ENCODE assay signal across 1 cellular context in the genomic region with DNA sequence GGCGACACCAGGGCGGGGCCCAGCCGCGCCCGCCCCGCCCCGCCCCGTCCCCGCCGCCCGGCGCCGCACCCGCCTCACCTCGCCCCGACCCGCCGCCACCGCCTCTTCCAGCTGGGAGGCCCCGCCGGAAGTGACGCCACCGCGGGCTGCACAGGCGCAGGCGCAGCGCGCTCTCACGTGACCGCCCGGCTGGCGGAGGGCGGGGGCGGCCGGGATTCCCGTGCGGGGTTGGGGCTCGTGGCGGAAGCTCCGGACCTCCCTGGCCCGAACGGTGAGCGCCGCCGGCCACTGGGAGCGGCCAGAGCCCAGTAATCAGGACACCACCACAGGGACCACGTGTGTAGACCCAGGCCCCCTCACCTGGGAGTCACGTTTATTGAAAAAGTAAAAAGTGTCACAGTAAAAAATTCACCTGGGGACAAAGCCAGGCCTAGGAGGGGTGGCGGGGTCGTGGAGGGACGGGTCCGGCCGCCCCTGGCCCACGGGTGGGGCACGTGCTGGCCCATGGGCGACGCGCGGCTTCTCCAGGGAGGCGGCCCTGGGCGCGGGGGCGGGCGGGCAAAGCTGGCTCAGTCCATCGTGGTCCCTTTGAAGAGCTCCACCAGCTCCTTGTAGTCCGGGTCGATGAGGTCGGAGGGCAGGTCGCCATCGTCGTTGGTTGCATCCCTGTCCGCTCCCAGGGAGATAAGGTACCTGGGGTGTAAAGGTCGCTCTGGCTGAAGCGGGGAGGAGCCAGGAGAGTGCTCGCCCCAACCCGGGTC.
TF ChIP-seq lines count a peak whose summit lies in the region.

A gene with protein sequence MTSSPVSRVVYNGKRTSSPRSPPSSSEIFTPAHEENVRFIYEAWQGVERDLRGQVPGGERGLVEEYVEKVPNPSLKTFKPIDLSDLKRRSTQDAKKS (minus strand): TSS at position 132 of the 761 bp plus-strand sequence. CDS start 8,785 bp downstream, outside the sequence.

TF ChIP-seq in K562, 482 proteins besides CTCF, POLR2A, EP300 and RAD21 (continued from another document and continues in another):
- TF ChIP-seq, protein P1, sequence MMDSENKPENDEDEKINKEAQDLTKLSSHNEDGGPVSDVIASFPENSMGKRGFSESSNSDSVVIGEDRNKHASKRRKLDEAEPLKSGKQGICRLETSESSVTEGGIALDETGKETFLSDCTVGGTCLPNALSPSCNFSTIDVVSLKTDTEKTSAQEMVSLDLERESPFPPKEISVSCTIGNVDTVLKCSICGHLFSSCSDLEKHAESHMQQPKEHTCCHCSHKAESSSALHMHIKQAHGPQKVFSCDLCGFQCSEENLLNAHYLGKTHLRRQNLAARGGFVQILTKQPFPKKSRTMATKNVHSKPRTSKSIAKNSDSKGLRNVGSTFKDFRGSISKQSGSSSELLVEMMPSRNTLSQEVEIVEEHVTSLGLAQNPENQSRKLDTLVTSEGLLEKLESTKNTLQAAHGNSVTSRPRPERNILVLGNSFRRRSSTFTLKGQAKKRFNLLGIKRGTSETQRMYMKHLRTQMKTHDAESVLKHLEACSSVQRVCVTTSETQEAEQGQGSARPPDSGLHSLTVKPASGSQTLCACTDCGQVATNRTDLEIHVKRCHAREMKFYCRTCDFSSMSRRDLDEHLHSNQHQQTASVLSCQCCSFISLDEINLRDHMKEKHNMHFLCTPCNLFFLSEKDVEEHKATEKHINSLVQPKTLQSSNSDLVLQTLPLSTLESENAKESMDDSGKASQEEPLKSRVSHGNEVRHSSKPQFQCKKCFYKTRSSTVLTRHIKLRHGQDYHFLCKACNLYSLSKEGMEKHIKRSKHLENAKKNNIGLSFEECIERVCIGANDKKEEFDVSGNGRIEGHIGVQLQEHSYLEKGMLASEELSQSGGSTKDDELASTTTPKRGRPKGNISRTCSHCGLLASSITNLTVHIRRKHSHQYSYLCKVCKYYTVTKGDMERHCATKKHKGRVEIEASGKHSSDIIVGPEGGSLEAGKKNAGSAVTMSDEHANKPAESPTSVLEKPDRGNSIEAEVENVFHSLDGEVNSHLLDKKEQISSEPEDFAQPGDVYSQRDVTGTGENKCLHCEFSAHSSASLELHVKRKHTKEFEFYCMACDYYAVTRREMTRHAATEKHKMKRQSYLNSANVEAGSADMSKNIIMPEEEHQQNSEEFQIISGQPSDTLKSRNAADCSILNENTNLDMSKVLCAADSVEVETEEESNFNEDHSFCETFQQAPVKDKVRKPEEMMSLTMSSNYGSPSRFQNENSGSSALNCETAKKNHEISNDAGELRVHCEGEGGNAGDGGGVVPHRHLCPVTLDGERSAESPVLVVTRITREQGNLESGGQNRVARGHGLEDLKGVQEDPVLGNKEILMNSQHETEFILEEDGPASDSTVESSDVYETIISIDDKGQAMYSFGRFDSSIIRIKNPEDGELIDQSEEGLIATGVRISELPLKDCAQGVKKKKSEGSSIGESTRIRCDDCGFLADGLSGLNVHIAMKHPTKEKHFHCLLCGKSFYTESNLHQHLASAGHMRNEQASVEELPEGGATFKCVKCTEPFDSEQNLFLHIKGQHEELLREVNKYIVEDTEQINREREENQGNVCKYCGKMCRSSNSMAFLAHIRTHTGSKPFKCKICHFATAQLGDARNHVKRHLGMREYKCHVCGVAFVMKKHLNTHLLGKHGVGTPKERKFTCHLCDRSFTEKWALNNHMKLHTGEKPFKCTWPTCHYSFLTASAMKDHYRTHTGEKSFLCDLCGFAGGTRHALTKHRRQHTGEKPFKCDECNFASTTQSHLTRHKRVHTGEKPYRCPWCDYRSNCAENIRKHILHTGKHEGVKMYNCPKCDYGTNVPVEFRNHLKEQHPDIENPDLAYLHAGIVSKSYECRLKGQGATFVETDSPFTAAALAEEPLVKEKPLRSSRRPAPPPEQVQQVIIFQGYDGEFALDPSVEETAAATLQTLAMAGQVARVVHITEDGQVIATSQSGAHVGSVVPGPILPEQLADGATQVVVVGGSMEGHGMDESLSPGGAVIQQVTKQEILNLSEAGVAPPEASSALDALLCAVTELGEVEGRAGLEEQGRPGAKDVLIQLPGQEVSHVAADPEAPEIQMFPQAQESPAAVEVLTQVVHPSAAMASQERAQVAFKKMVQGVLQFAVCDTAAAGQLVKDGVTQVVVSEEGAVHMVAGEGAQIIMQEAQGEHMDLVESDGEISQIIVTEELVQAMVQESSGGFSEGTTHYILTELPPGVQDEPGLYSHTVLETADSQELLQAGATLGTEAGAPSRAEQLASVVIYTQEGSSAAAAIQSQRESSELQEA (IDR thresholded peaks at IDR 0.05; ENCODE audit: low read depth), result no peak
- TF ChIP-seq MTF1 (CRISPR knock-in tag; IDR thresholded peaks at IDR 0.05; ENCODE audit: borderline replicate concordance) (no peak), NCOR1 (IDR thresholded peaks at IDR 0.05) (peak; percentile 53), GABPA (tag; conservative IDR thresholded peaks at IDR 0.05; ENCODE audit: low read depth) (peak; percentile 96), RHOXF2B (CRISPR knock-in tag; conservative IDR thresholded peaks at IDR 0.05) (no peak), COPS2 (conservative IDR thresholded peaks at IDR 0.05) (no peak), HMG20A (CRISPR knock-in tag; conservative IDR thresholded peaks at IDR 0.05) (no peak), ZBTB17 (CRISPR knock-in tag; IDR thresholded peaks at IDR 0.05) (0 out of 2 replicates have a peak, but pooled peaks have one; percentile 31), TEAD4 (IDR thresholded peaks at IDR 0.05; ENCODE audit: low read length) (0 out of 2 replicates have a peak, but pooled peaks have one; percentile 9), TEAD4 (CRISPR knock-in tag; IDR thresholded peaks at IDR 0.05; ENCODE audit: borderline replicate concordance) (no peak), MAZ (CRISPR knock-in tag; conservative IDR thresholded peaks at IDR 0.05 in 1 of 2, IDR thresholded peaks at IDR 0.05 in 1 of 2) (peak; percentile 84 to 89), PHF21A (IDR thresholded peaks at IDR 0.05; ENCODE audit: borderline replicate concordance, low read depth) (0 out of 2 replicates have a peak, but pooled peaks have one; percentile 31), CSDE1 (IDR thresholded peaks at IDR 0.05) (no peak), SIRT6 (IDR thresholded peaks at IDR 0.05; ENCODE audit: low read depth, low read length) (no peak), SPI1 (IDR thresholded peaks at IDR 0.05; ENCODE audit: borderline replicate concordance, low read depth, low read length) (no peak), ETV5 (CRISPR knock-in tag; IDR thresholded peaks at IDR 0.05; ENCODE audit: low read depth) (peak; percentile 67), NCOA1 (IDR thresholded peaks at IDR 0.05; ENCODE audit: low read depth) (no peak), E2F3 (CRISPR knock-in tag; IDR thresholded peaks at IDR 0.05) (no peak), ZNF175 (CRISPR knock-in tag; IDR thresholded peaks at IDR 0.05; ENCODE audit: low read depth) (no peak), GATAD2A (IDR thresholded peaks at IDR 0.05) (no peak), ETV6 (IDR thresholded peaks at IDR 0.05; ENCODE audit: borderline replicate concordance in 1 of 2, low read depth in 2 of 2, low read length in 1 of 2) (no peak), ETV6 (CRISPR knock-in tag; IDR thresholded peaks at IDR 0.05; ENCODE audit: borderline replicate concordance) (peak; percentile 83; the same call in 1 of the 2 replicates), RBM34 (IDR thresholded peaks at IDR 0.05; ENCODE audit: borderline replicate concordance, insufficient read depth, low read length) (no peak), HEY1 (CRISPR knock-in tag; IDR thresholded peaks at IDR 0.05; ENCODE audit: borderline replicate concordance) (no peak), PURB (CRISPR knock-in tag; IDR thresholded peaks at IDR 0.05; ENCODE audit: low read depth) (no peak), SMAD4 (CRISPR knock-in tag; conservative IDR thresholded peaks at IDR 0.05) (no peak; the same call in 1 of the 2 replicates), ZSCAN32 (CRISPR knock-in tag; IDR thresholded peaks at IDR 0.05) (no peak), U2AF2 (optimal IDR thresholded peaks at IDR 0.05; ENCODE audit: low read depth, low read length) (no peak), ZC3H8 (IDR thresholded peaks at IDR 0.05) (no peak), ZNF830 (CRISPR knock-in tag; IDR thresholded peaks at IDR 0.05) (no peak), SMARCC2 (IDR thresholded peaks at IDR 0.05; ENCODE audit: low read depth) (no peak)
- TF ChIP-seq, protein P2, sequence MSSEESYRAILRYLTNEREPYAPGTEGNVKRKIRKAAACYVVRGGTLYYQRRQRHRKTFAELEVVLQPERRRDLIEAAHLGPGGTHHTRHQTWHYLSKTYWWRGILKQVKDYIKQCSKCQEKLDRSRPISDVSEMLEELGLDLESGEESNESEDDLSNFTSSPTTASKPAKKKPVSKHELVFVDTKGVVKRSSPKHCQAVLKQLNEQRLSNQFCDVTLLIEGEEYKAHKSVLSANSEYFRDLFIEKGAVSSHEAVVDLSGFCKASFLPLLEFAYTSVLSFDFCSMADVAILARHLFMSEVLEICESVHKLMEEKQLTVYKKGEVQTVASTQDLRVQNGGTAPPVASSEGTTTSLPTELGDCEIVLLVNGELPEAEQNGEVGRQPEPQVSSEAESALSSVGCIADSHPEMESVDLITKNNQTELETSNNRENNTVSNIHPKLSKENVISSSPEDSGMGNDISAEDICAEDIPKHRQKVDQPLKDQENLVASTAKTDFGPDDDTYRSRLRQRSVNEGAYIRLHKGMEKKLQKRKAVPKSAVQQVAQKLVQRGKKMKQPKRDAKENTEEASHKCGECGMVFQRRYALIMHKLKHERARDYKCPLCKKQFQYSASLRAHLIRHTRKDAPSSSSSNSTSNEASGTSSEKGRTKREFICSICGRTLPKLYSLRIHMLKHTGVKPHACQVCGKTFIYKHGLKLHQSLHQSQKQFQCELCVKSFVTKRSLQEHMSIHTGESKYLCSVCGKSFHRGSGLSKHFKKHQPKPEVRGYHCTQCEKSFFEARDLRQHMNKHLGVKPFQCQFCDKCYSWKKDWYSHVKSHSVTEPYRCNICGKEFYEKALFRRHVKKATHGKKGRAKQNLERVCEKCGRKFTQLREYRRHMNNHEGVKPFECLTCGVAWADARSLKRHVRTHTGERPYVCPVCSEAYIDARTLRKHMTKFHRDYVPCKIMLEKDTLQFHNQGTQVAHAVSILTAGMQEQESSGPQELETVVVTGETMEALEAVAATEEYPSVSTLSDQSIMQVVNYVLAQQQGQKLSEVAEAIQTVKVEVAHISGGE (CRISPR knock-in tag; IDR thresholded peaks at IDR 0.05), result peak in 1 of 3 experiments; percentile 73; a peak in 1 of 6 replicates
- TF ChIP-seq, protein P3, sequence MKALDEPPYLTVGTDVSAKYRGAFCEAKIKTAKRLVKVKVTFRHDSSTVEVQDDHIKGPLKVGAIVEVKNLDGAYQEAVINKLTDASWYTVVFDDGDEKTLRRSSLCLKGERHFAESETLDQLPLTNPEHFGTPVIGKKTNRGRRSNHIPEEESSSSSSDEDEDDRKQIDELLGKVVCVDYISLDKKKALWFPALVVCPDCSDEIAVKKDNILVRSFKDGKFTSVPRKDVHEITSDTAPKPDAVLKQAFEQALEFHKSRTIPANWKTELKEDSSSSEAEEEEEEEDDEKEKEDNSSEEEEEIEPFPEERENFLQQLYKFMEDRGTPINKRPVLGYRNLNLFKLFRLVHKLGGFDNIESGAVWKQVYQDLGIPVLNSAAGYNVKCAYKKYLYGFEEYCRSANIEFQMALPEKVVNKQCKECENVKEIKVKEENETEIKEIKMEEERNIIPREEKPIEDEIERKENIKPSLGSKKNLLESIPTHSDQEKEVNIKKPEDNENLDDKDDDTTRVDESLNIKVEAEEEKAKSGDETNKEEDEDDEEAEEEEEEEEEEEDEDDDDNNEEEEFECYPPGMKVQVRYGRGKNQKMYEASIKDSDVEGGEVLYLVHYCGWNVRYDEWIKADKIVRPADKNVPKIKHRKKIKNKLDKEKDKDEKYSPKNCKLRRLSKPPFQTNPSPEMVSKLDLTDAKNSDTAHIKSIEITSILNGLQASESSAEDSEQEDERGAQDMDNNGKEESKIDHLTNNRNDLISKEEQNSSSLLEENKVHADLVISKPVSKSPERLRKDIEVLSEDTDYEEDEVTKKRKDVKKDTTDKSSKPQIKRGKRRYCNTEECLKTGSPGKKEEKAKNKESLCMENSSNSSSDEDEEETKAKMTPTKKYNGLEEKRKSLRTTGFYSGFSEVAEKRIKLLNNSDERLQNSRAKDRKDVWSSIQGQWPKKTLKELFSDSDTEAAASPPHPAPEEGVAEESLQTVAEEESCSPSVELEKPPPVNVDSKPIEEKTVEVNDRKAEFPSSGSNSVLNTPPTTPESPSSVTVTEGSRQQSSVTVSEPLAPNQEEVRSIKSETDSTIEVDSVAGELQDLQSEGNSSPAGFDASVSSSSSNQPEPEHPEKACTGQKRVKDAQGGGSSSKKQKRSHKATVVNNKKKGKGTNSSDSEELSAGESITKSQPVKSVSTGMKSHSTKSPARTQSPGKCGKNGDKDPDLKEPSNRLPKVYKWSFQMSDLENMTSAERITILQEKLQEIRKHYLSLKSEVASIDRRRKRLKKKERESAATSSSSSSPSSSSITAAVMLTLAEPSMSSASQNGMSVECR (CRISPR knock-in tag; IDR thresholded peaks at IDR 0.05), result peak; percentile 58; the same call in 1 of the 2 replicates
- TF ChIP-seq, protein P4, sequence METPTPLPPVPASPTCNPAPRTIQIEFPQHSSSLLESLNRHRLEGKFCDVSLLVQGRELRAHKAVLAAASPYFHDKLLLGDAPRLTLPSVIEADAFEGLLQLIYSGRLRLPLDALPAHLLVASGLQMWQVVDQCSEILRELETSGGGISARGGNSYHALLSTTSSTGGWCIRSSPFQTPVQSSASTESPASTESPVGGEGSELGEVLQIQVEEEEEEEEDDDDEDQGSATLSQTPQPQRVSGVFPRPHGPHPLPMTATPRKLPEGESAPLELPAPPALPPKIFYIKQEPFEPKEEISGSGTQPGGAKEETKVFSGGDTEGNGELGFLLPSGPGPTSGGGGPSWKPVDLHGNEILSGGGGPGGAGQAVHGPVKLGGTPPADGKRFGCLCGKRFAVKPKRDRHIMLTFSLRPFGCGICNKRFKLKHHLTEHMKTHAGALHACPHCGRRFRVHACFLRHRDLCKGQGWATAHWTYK (CRISPR knock-in tag; IDR thresholded peaks at IDR 0.05), result no peak
- TF ChIP-seq, protein P5, sequence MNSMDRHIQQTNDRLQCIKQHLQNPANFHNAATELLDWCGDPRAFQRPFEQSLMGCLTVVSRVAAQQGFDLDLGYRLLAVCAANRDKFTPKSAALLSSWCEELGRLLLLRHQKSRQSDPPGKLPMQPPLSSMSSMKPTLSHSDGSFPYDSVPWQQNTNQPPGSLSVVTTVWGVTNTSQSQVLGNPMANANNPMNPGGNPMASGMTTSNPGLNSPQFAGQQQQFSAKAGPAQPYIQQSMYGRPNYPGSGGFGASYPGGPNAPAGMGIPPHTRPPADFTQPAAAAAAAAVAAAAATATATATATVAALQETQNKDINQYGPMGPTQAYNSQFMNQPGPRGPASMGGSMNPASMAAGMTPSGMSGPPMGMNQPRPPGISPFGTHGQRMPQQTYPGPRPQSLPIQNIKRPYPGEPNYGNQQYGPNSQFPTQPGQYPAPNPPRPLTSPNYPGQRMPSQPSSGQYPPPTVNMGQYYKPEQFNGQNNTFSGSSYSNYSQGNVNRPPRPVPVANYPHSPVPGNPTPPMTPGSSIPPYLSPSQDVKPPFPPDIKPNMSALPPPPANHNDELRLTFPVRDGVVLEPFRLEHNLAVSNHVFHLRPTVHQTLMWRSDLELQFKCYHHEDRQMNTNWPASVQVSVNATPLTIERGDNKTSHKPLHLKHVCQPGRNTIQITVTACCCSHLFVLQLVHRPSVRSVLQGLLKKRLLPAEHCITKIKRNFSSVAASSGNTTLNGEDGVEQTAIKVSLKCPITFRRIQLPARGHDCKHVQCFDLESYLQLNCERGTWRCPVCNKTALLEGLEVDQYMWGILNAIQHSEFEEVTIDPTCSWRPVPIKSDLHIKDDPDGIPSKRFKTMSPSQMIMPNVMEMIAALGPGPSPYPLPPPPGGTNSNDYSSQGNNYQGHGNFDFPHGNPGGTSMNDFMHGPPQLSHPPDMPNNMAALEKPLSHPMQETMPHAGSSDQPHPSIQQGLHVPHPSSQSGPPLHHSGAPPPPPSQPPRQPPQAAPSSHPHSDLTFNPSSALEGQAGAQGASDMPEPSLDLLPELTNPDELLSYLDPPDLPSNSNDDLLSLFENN (IDR thresholded peaks at IDR 0.05; ENCODE audit: low read depth in 2 of 2, low read length in 2 of 2), result no peak
